9 cellular contexts compared by ENCODE assay signal in the genomic region with DNA sequence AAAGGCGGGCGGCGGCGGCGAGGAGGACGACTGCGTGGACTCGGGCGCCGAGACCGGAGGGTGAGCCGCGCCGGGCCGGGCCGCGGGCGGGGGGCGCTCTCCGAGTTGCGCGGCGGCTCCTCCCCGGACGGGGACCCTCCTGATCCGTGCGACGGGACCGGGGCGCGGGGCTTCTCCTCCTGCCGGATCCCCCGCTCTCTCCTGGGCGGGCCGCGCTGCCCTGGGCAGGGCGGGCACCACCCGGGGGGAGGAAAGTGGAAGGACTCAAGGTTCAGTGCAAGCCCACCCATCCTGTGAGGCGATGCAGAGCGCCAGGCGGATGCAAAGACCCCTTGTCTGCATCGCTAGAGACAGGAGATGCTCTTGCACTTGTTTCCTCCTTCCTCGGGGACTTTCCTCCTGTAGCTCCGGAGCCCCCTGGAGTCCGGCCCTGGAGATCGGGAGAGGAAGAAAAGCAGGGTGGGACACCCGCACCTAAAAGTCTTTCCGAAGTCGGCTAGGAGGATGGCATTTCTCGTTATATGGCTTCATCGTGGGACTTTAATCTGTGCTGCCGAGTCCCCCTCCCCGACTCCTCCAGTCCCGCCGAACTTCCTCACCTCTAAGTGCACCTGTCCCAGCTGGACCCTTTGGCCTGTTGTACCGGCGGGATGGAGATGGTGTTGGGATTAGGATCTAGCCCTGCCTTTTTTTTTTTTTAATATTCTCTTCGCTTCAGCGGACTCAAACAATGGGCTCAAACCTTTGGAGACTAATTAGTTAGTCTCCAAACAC. TPM values are rescaled to one million over a fixed set of nuclear protein-coding genes. Genes with fewer than 3 reads are reported as not detected.
DNase-seq lines count a peak whose midpoint lies in the region; ATAC-seq and TF ChIP-seq lines count a peak whose summit lies in the region.
"Had no signal": no experiment of that assay in that cellular context is flagged by ENCODE, and none has a peak within 500 bp of the region (broad histone marks: within the 10 kb centered on the region; RNA-seq: fewer than 3 reads in every experiment).

No MANE protein-coding gene starts in this region.

- no peak for TF ChIP-seq CTCF in upper lobe of right lung (IDR thresholded peaks at IDR 0.05)

- no peak overlapping the region for H2BK15ac ChIP-seq in mesenchymal stem cell (ENCODE audit: low read depth, poor library complexity, severe bottlenecking)

- no peaks in the 10 kb centered on the region for H3K79me1 ChIP-seq in mesenchymal stem cell (replicated peaks; ENCODE audit: low read length, poor library complexity, severe bottlenecking)

- H3K4me3 ChIP-seq in BLaER1 (peak overlapping the region; percentile 85), mesenchymal stem cell (ENCODE audit: insufficient read depth in 1 of 2, low read depth in 1 of 2, low read length in 2 of 2) (peak overlapping the region; percentile 82 to 91), upper lobe of right lung (peak overlapping the region; percentile 77)

- no peak overlapping the region for H2AK5ac ChIP-seq in mesenchymal stem cell (ENCODE audit: low read length, severe bottlenecking)

- no peak overlapping the region for H2BK120ac ChIP-seq in mesenchymal stem cell (ENCODE audit: low read depth, low read length)

- H3K9me3 ChIP-seq in BLaER1, result no peaks in the 10 kb centered on the region
- H3K9me3 ChIP-seq in mesenchymal stem cell (ENCODE audit: control insufficient read depth, low read length), result no peaks in the 10 kb centered on the region
- H3K9me3 ChIP-seq in upper lobe of right lung, result no peaks in the 10 kb centered on the region

- under 1% methylated on average over 53 of the region's 59 CpGs for WGBS in mesenchymal stem cell

- H2AFZ ChIP-seq in mesenchymal stem cell (ENCODE audit: low read depth, low read length), result peak overlapping the region; percentile 18

- H2BK12ac ChIP-seq in mesenchymal stem cell (ENCODE audit: low read length in 2 of 2), result no peak overlapping the region

- intact Hi-C loops in upper lobe of right lung (cut with DNase I), result no loop called here
- intact Hi-C loops in left colon (cut with DNase I, micrococcal nuclease), result loop anchor here in 1 of 2 donors (5.0 kb wide), 1 partner anchor 65 kb away; no protein-coding TSS in a partner anchor
- intact Hi-C loops in posterior vena cava (cut with DNase I), result loop anchor here (5.0 to 10.0 kb wide), 2 partner anchors 65 to 512 kb away; no protein-coding TSS in a partner anchor

- H3K27ac ChIP-seq in BLaER1 (peak overlapping the region; percentile 35; the same call in 1 of the 2 replicates), cingulate gyrus (ENCODE audit: low read depth, low read length) (peak overlapping the region; percentile 88), mesenchymal stem cell (ENCODE audit: low read length, poor library complexity, severe bottlenecking) (no peak overlapping the region), upper lobe of right lung (peak overlapping the region; percentile 24)

- peak overlapping the region in 1 of 2 experiments; percentile 48 for H3K18ac ChIP-seq in mesenchymal stem cell (ENCODE audit: low read depth in 1 of 2, low read length in 2 of 2)

- H3K9ac ChIP-seq in BLaER1 (peak overlapping the region; percentile 65), mesenchymal stem cell (ENCODE audit: low read length) (peak overlapping the region; percentile 83)

- peaks cover 47% of the 10 kb centered on the region for H3K27me3 ChIP-seq in BLaER1
- peaks cover 10 to 68% of the 10 kb centered on the region in 2 experiments for H3K27me3 ChIP-seq in mesenchymal stem cell (ENCODE audit: control insufficient read depth in 1 of 2, insufficient read depth in 1 of 2, low read length in 2 of 2)
- peaks cover 3% of the 10 kb centered on the region for H3K27me3 ChIP-seq in upper lobe of right lung

- H3K23ac ChIP-seq in mesenchymal stem cell (ENCODE audit: low read length in 2 of 2), result no peak overlapping the region

- H4K91ac ChIP-seq in mesenchymal stem cell (ENCODE audit: low read length), result no peak overlapping the region

- peak; percentile 17 for ATAC-seq in GM21619 (IDR thresholded peaks at IDR 0.05; ENCODE audit: unreplicated experiment)
- ATAC-seq in upper lobe of right lung, result peak; percentile 38
- ATAC-seq in left colon, result no peak

- no peak overlapping the region for H2BK5ac ChIP-seq in mesenchymal stem cell (ENCODE audit: low read depth, low read length, poor library complexity, severe bottlenecking)

- H3K4ac ChIP-seq in mesenchymal stem cell (ENCODE audit: low read depth in 1 of 2, low read length in 2 of 2), result no peak overlapping the region

- peak; percentile 66 for DNase-seq in NCI-H748 (lab: John Stamatoyannopoulos, UW; ENCODE audit: unreplicated experiment)
- peak; percentile 20 for DNase-seq in mesenchymal stem cell
- DNase-seq in upper lobe of right lung, result no peak
- DNase-seq in left colon, result no peak
- DNase-seq in posterior vena cava (ENCODE audit: low spot score), result no peak

- peaks cover 25% of the 10 kb centered on the region for H3K4me1 ChIP-seq in BLaER1
- peaks cover 7% of the 10 kb centered on the region for H3K4me1 ChIP-seq in mesenchymal stem cell (ENCODE audit: control insufficient read depth, insufficient read depth, low read depth, low read length)
- peaks cover 5% of the 10 kb centered on the region for H3K4me1 ChIP-seq in upper lobe of right lung

- no peak overlapping the region for H4K8ac ChIP-seq in mesenchymal stem cell (ENCODE audit: low read length)

- H3K36me3 ChIP-seq in BLaER1 (no peaks in the 10 kb centered on the region), mesenchymal stem cell (ENCODE audit: control insufficient read depth in 1 of 2, insufficient read depth in 2 of 2, low read depth in 1 of 2, low read length in 2 of 2) (no peaks in the 10 kb centered on the region), upper lobe of right lung (no peaks in the 10 kb centered on the region)

- no peak overlapping the region for H3K14ac ChIP-seq in mesenchymal stem cell (ENCODE audit: low read length in 2 of 2)

- H4K20me1 ChIP-seq in BLaER1, result no peaks in the 10 kb centered on the region

- H3K4me2 ChIP-seq in BLaER1 (peak overlapping the region; percentile 97), mesenchymal stem cell (ENCODE audit: low read length, poor library complexity, severe bottlenecking) (peak overlapping the region; percentile 89)

RNA-seq across cellular contexts. Expression of a gene that starts 0.5 kb away (rescaled TPM):
- 0.06 TPM for polyA plus RNA-seq in mesenchymal stem cell (2013, experiment 1 of 2)
- 0.03 TPM for polyA plus RNA-seq in mesenchymal stem cell (2013, experiment 2 of 2)
- total RNA-seq in upper lobe of right lung (3.9 TPM), left colon (1 to 10 TPM in 1 of 2 donors, under 1 TPM in 1; 0.89 to 3.1 TPM), posterior vena cava (1 to 10 TPM; 6.2 to 9.8 TPM)
- total RNA-seq: LHCN-M2 had no signal

Comparison
In these comparisons a context has a peak if more than half of its experiments do, and no peak if none do; other contexts are left out.
1. DNase-seq: peak in NCI-H748 (single experiment) and mesenchymal stem cell (single experiment); none in upper lobe of right lung (single experiment), left colon (0 of 2) and posterior vena cava (single experiment).
2. Peak in every context shown above with its lines, with median percentiles within 50 percentile points of each other: H3K4me3 ChIP-seq.